In the genomic region with DNA sequence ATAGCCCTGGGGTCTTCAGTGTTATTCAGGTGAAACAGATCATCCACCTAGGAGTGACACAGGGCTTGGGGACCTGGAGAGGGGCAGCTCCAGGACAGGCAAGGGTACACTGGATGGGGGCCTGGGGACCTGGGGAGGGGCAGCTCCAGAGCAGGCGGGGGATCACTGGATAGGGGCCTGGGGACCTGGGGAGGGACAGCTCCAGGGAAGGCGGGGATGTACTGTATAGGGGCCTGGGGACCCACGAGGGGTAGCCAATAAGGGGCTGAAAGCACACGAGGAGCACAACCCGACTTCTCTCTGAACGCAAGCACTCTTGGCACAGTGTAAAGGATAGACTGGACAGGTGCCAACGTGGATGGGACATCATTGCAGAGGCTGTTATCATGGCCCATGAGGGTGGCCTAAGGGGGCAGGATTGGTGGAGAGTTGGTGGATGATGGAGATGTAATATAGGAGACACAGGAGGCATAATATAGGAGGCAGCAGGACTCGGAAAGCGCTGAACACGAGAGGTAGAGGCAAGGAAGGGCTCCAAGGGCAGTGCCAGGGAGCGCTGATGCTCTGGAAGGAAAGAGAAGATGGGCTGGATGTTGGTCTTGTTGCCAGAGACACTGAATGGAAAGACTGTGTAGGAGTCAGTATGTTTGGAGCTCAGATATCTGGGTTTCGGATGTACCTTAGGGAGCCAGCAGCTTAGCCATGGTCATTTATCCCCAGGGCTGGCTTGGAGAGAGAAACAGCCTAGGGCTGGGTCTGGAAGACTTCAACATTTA, we compare ENCODE assay signal across 15 cellular contexts. TPM values are rescaled to one million over a fixed set of nuclear protein-coding genes. Genes with fewer than 3 reads are reported as not detected.
DNase-seq lines count a peak whose midpoint lies in the region; ATAC-seq, FAIRE-seq and TF ChIP-seq lines count a peak whose summit lies in the region.
"Had no signal": no experiment of that assay in that cellular context is flagged by ENCODE, and none has a peak within 500 bp of the region (broad histone marks: within the 10 kb centered on the region; RNA-seq: fewer than 3 reads in every experiment).

No MANE protein-coding gene starts in this region.

- H3K79me1 ChIP-seq in H1 (ENCODE audit: low read depth, low read length) = no peaks in the 10 kb centered on the region

- TF ChIP-seq POLR2A in H1 (IDR thresholded peaks at IDR 0.05; ENCODE audit: control extremely low read depth in 1 of 2, low read depth in 2 of 2, low read length in 2 of 2) = no peak

- no peak for TF ChIP-seq EP300 in H1 (IDR thresholded peaks at IDR 0.05; ENCODE audit: borderline replicate concordance in 1 of 2, low read depth in 2 of 2, low read length in 2 of 2)

- H3K4me3 Mint-ChIP-seq in activated T-helper 2 cell treated with anti-CD3 and anti-CD28 coated beads, Interferon-gamma antibody, Interleukin-2, Interleukin-4, amounts not matched to agents 10 μg/mL and 5 μg/mL and 100 μg/mL, durations not matched to agents 14 hours and 24 hours and 36 hours (ENCODE audit: low read depth) = no peak overlapping the region
- H3K4me3 Mint-ChIP-seq: activated CD4-positive, alpha-beta T cell treated with anti-CD3 and anti-CD28 coated beads, Interleukin-2, amount 10 ng/mL, durations not matched to agents 24 days and 14 days had no signal

- no peak overlapping the region for H3K4ac ChIP-seq in H1 (replicated peaks; ENCODE audit: insufficient read length, low read depth, low read length)

- H2BK20ac ChIP-seq in H1 (ENCODE audit: low read length) = no peak overlapping the region

- no peak for TF ChIP-seq CTCF in right atrium auricular region (IDR thresholded peaks at IDR 0.05)
- TF ChIP-seq CTCF in H1 (IDR thresholded peaks at IDR 0.05; ENCODE audit: control extremely low read depth in 1 of 3, insufficient read depth in 1 of 3, low read depth in 1 of 3, low read length in 3 of 3) = no peak

- peaks cover 0 to 13% of the 10 kb centered on the region in 2 donors for H3K4me1 ChIP-seq in right atrium auricular region
- no peaks in the 10 kb centered on the region; a peak in 1 of 7 replicates for H3K4me1 ChIP-seq in H1 (replicated peaks in 1 of 4; ENCODE audit: control insufficient read depth in 3 of 4, insufficient read depth in 4 of 4, low read length in 3 of 4)
- H3K4me1 ChIP-seq: gastrocnemius medialis, HAP-1, pancreas had no signal

- POLR2A ChIA-PET in H1 (lab: Charles Lee; ENCODE audit: partially characterized antibody) = interaction anchor here (0.6 to 1.0 kb wide), 2 partner anchors 195 to 215 kb away, joined by 3 read pairs; no protein-coding TSS in a partner anchor

- H3K36me3 Mint-ChIP-seq in activated T-helper 2 cell treated with anti-CD3 and anti-CD28 coated beads, Interferon-gamma antibody, Interleukin-2, Interleukin-4, amounts not matched to agents 10 μg/mL and 5 μg/mL and 100 μg/mL, durations not matched to agents 14 hours and 24 hours and 36 hours (ENCODE audit: low read depth) = no peaks in the 10 kb centered on the region

- ATAC-seq in left ventricle myocardium superior = peak; percentile 12
- ATAC-seq in HG03196 (IDR thresholded peaks at IDR 0.05; ENCODE audit: unreplicated experiment) = peak; percentile 19
- ATAC-seq in GM21737 (IDR thresholded peaks at IDR 0.05; ENCODE audit: unreplicated experiment) = no peak

- no peaks in the 10 kb centered on the region for H3K4me1 Mint-ChIP-seq in activated T-helper 2 cell treated with anti-CD3 and anti-CD28 coated beads, Interferon-gamma antibody, Interleukin-2, Interleukin-4, amounts not matched to agents 10 μg/mL and 5 μg/mL and 100 μg/mL, durations not matched to agents 14 hours and 24 hours and 36 hours (ENCODE audit: low read depth)
- H3K4me1 Mint-ChIP-seq: activated CD4-positive, alpha-beta T cell treated with anti-CD3 and anti-CD28 coated beads, Interleukin-2, amount 10 ng/mL, durations not matched to agents 24 days and 14 days had no signal

- H3K79me2 ChIP-seq in H1 (ENCODE audit: control insufficient read depth in 1 of 2, insufficient read depth in 2 of 2, low read length in 2 of 2) = no peaks in the 10 kb centered on the region

- H3K4me2 ChIP-seq in H1 (ENCODE audit: insufficient read depth in 1 of 2, low read depth in 2 of 2, low read length in 2 of 2) = no peak overlapping the region

- no peak overlapping the region for H3K27ac Mint-ChIP-seq in activated T-helper 2 cell treated with anti-CD3 and anti-CD28 coated beads, Interferon-gamma antibody, Interleukin-2, Interleukin-4, amounts not matched to agents 10 μg/mL and 5 μg/mL and 100 μg/mL, durations not matched to agents 14 hours and 24 hours and 36 hours
- H3K27ac Mint-ChIP-seq: activated CD4-positive, alpha-beta T cell treated with anti-CD3 and anti-CD28 coated beads, Interleukin-2, amount 10 ng/mL, durations not matched to agents 24 days and 14 days had no signal

- 93% methylated on average over 8 of the region's 12 CpGs; no CpG with 5 or more reads in 1 of the 2 experiments for WGBS in H1 (ENCODE audit: extremely low coverage in 1 of 2, insufficient coverage in 1 of 2, insufficient read length in 1 of 2, insufficient replicate concordance in 2 of 2, low coverage in 1 of 2, low lambda C conversion rate in 2 of 2, missing lambda C conversion rate in 1 of 2), 2 experiments

- no peaks in the 10 kb centered on the region for H3K27me3 ChIP-seq in right atrium auricular region
- no peaks in the 10 kb centered on the region for H3K27me3 ChIP-seq in H1 (replicated peaks in 1 of 4; ENCODE audit: control insufficient read depth in 3 of 4, extremely low read depth in 1 of 4, insufficient read depth in 3 of 4, low read length in 3 of 4)
- H3K27me3 ChIP-seq: gastrocnemius medialis, pancreas had no signal

- no peak overlapping the region for H2BK15ac ChIP-seq in H1 (ENCODE audit: low read length)

- no peak overlapping the region for H3K27ac ChIP-seq in right atrium auricular region
- H3K27ac ChIP-seq in H1 (ENCODE audit: low read depth, low read length) = no peak overlapping the region
- H3K27ac ChIP-seq: gastrocnemius medialis, pancreas had no signal

- H2AK5ac ChIP-seq in H1 (ENCODE audit: low read depth, low read length) = no peak overlapping the region

- CTCF ChIA-PET in H1 (lab: Charles Lee; ENCODE audit: partially characterized antibody) = interaction anchor here (0.6 to 2.4 kb wide), 20 partner anchors 8 to 522 kb away, joined by 3 to 16 read pairs (median 4); no protein-coding TSS in a partner anchor

- H3K4me3 ChIP-seq in right atrium auricular region (no peak overlapping the region), H1 (ENCODE audit: extremely low read depth in 1 of 4, insufficient read depth in 2 of 4, low read depth in 3 of 4, low read length in 4 of 4) (no peak overlapping the region)
- H3K4me3 ChIP-seq: gastrocnemius medialis, HAP-1, mucosa of descending colon, pancreas had no signal

- H3K27me3 Mint-ChIP-seq in activated T-helper 2 cell treated with anti-CD3 and anti-CD28 coated beads, Interferon-gamma antibody, Interleukin-2, Interleukin-4, amounts not matched to agents 10 μg/mL and 5 μg/mL and 100 μg/mL, durations not matched to agents 14 hours and 24 hours and 36 hours (ENCODE audit: low read depth) = peaks cover 7% of the 10 kb centered on the region

- no peak overlapping the region for H3K18ac ChIP-seq in H1 (ENCODE audit: extremely low read depth, low read length)

- H3K23ac ChIP-seq in H1 (ENCODE audit: insufficient read length) = no peak overlapping the region

- H3K9me3 Mint-ChIP-seq in activated T-helper 2 cell treated with anti-CD3 and anti-CD28 coated beads, Interferon-gamma antibody, Interleukin-2, Interleukin-4, amounts not matched to agents 10 μg/mL and 5 μg/mL and 100 μg/mL, durations not matched to agents 14 hours and 24 hours and 36 hours = no peaks in the 10 kb centered on the region
- H3K9me3 Mint-ChIP-seq: activated CD4-positive, alpha-beta T cell treated with anti-CD3 and anti-CD28 coated beads, Interleukin-2, amount 10 ng/mL, durations not matched to agents 24 days and 14 days had no signal

- no peak for TF ChIP-seq RAD21 in H1 (IDR thresholded peaks at IDR 0.05 in 1 of 2, conservative IDR thresholded peaks at IDR 0.05 in 1 of 2; ENCODE audit: low read depth in 2 of 2, low read length in 2 of 2)

- no peak overlapping the region for H2BK12ac ChIP-seq in H1 (ENCODE audit: low read depth, low read length)

- no peak overlapping the region for H3K56ac ChIP-seq in H1 (replicated peaks; ENCODE audit: insufficient read length, low read depth, low read length)

- H2BK120ac ChIP-seq in H1 (replicated peaks; ENCODE audit: low read depth, low read length) = no peak overlapping the region

- no peak overlapping the region for H4K8ac ChIP-seq in H1 (ENCODE audit: extremely low read depth, insufficient read depth, low read length)

- FAIRE-seq in H1 (lab: Jason Lieb, UNC) = no peak

- DNase-seq in left ventricle myocardium superior (no peak), right atrium auricular region (ENCODE audit: low spot score) (no peak), H1 (ENCODE audit: low read depth in 1 of 2, low spot score in 2 of 2) (no peak), HK-2 (ENCODE audit: unreplicated experiment) (no peak), SIG-M5 treated with dmso at 0.1 percent for 504 hours (lab: John Stamatoyannopoulos, UW; ENCODE audit: unreplicated experiment) (no peak)
- DNase-seq in activated T-helper 2 cell treated with anti-CD3 and anti-CD28 coated beads, Interferon-gamma antibody, Interleukin-2, Interleukin-4, amounts not matched to agents 10 μg/mL and 5 μg/mL and 100 μg/mL, durations not matched to agents 14 hours and 24 hours and 36 hours (ENCODE audit: low spot score) = no peak
- DNase-seq: activated effector memory CD4-positive, alpha-beta T cell treated with Interleukin-2 at 50 U/mL for 16 hours had no signal

- H3K14ac ChIP-seq in H1 (ENCODE audit: insufficient read length) = no peak overlapping the region

- no peaks in the 10 kb centered on the region for H3K36me3 ChIP-seq in right atrium auricular region
- H3K36me3 ChIP-seq in H1 (ENCODE audit: control insufficient read depth in 2 of 4, insufficient read depth in 4 of 4, low read length in 3 of 4) = peaks cover 4 to 22% (median 7%) of the 10 kb centered on the region in 4 experiments
- H3K36me3 ChIP-seq: gastrocnemius medialis, HAP-1, pancreas had no signal

- no peaks in the 10 kb centered on the region for H3K23me2 ChIP-seq in H1 (ENCODE audit: low read depth, low read length)

- intact Hi-C loops in left ventricle myocardium superior (cut with micrococcal nuclease) = loop anchor here (2.0 to 5.0 kb wide), 2 partner anchors 118 to 194 kb away; no protein-coding TSS in a partner anchor
- intact Hi-C loops in activated T-helper 2 cell treated with anti-CD3 and anti-CD28 coated beads, Interferon-gamma antibody, Interleukin-2, Interleukin-4, amounts not matched to agents 10 μg/mL and 5 μg/mL and 100 μg/mL, durations not matched to agents 14 hours and 24 hours and 36 hours (cut with micrococcal nuclease) = loop anchor here (1.0 to 10.0 kb wide), 5 partner anchors 38 to 526 kb away; a partner anchor contains a TSS

- peak overlapping the region; percentile 27; the same call in 1 of the 2 replicates for H2BK5ac ChIP-seq in H1 (ENCODE audit: low read depth, low read length)

- no peaks in the 10 kb centered on the region for H4K20me1 ChIP-seq in H1 (replicated peaks in 1 of 2; ENCODE audit: control insufficient read depth in 1 of 2, insufficient read depth in 2 of 2, low read length in 2 of 2)

- H3K9ac ChIP-seq in H1 (replicated peaks in 1 of 4; ENCODE audit: extremely low read depth in 1 of 4, low read depth in 3 of 4, low read length in 3 of 4) = no peak overlapping the region

- no peak overlapping the region for H2AFZ ChIP-seq in H1 (ENCODE audit: low read length)

- no peak overlapping the region for H4K91ac ChIP-seq in H1 (replicated peaks; ENCODE audit: insufficient read length, low read length)

- H4K5ac ChIP-seq in H1 (ENCODE audit: insufficient read length, low read depth, low read length) = no peak overlapping the region

- H3K9me3 ChIP-seq in right atrium auricular region = no peaks in the 10 kb centered on the region
- no peaks in the 10 kb centered on the region for H3K9me3 ChIP-seq in H1 (ENCODE audit: insufficient read depth in 2 of 2, low read depth in 1 of 2, low read length in 1 of 2)
- H3K9me3 ChIP-seq: gastrocnemius medialis, HAP-1, mucosa of descending colon, pancreas had no signal

RNA-seq across cellular contexts. Expression of a gene that starts 37.9 kb away (rescaled TPM):
- total RNA-seq in left ventricle myocardium superior (0.79 TPM), right atrium auricular region (10 to 100 TPM in 1 of 2 donors, 1 to 10 TPM in 1; 4.8 to 10.7 TPM)
- total RNA-seq in H1 (2021; fragmentation: NEBNext Ultra II Directional; extraction: Animal tissue kit (Norgen Biotek cat#: 25700)) = not detected in 2 replicates
- polyA plus RNA-seq in H1 (2011; rRNA removed) = 0.15 TPM in 1 of 2 replicates, not detected in the other
- 0.16 TPM for polyA plus RNA-seq in H1 (2011; cell fraction: cytosol; rRNA removed)
- 0.19 TPM for polyA plus RNA-seq in H1 (2011; cell fraction: nucleus; rRNA removed)
- not detected in 4 replicates for polyA plus RNA-seq in H1 (2012, experiment 1 of 2)
- polyA plus RNA-seq in H1 (2012, experiment 2 of 2) = not detected
- 0.43 TPM for polyA plus RNA-seq in H1 (2013, experiment 1 of 2)
- polyA plus RNA-seq in H1 (2013, experiment 2 of 2) = 0.50 TPM
- polyA minus RNA-seq in H1 (2011; rRNA and poly(A)+ RNA removed) = 0.24 TPM in 1 of 2 replicates, not detected in the other
- not detected for polyA minus RNA-seq in H1 (2011; cell fraction: cytosol; rRNA and poly(A)+ RNA removed)
- polyA minus RNA-seq in H1 (2011; cell fraction: nucleus; rRNA and poly(A)+ RNA removed) = not detected
- 2.4 and 3.9 TPM in 2 replicates for total RNA-seq in activated T-helper 2 cell treated with anti-CD3 and anti-CD28 coated beads, Interferon-gamma antibody, Interleukin-2, Interleukin-4, amounts not matched to agents 10 μg/mL and 5 μg/mL and 100 μg/mL, durations not matched to agents 14 hours and 24 hours and 36 hours
- total RNA-seq: RPMI7951 had no signal
